Comparison of ENCODE assay signal across 18 cellular contexts in the genomic region with DNA sequence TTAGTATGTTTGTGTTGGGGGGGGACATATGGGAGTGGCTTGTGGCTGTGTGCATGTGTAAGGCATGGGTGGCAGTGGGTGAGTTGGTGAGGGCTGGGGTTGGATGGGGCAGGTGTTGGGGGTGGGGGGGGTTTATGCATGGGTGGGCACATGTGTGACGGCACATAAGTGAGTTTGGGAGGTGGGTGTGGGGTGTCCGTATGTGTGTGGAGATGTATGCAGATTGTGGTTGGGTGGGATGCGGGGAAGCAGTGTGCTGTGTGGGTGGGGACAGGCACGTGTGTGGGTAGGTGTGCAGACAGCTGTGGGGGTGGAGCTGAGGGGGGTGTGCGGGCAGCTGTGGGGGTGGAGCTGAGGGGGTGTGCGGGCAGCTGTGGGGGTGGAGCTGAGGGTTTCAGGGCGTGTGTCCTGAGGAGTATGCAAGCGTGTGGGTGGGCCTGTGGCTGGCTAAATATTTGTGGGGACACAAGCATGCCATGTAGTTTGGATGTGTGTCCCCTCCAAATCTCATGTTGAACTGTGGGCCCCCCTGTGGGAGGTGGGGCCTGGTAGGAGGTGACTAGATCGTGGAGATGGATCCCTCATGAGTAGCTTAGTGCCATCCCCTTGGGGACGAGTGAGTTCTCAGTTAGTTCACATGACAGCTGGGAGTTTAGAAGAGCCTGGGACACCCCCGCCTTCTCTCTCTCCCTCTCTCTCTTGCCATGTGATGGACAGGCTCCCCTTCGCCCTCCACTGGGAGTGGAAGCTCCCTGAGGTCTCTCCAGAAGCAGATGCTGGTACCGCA.
"Had no signal": no experiment of that assay in that cellular context is flagged by ENCODE, and none has a peak within 500 bp of the region (broad histone marks: within the 10 kb centered on the region; RNA-seq: fewer than 3 reads in every experiment).

No MANE protein-coding gene starts in this region.

- H3K27ac ChIP-seq: body of pancreas, pancreas, sigmoid colon, tibial artery, uterus had no signal

- ATAC-seq: activated T-helper 17 cell treated with anti-CD3 and anti-CD28 coated beads, Interleukin-2, amount 50 U/mL, for 72 hours; body of pancreas; left lobe of liver; pancreas had no signal

- DNase-seq: activated CD4-positive, alpha-beta T cell treated with anti-CD3 and anti-CD28 coated beads, Interleukin-2, amount 50 U/mL, for 1 hour; activated naive CD4-positive, alpha-beta T cell; activated T-cell treated with anti-CD3 and anti-CD28 coated beads for 4 hours; dermis blood vessel endothelial cell; effector memory CD4-positive, alpha-beta T cell; hippocampal formation; kidney; naive B cell; sigmoid colon; stimulated activated naive CD4-positive, alpha-beta T cell; T-helper 1 cell; T1000; tibial artery; uterus had no signal

- H3K4me3 ChIP-seq: body of pancreas, pancreas, sigmoid colon, tibial artery, uterus had no signal

- H3K4me1 ChIP-seq: body of pancreas, pancreas, sigmoid colon, tibial artery, uterus had no signal

- H3K9me3 ChIP-seq: body of pancreas, pancreas, sigmoid colon, uterus had no signal

- H3K27me3 ChIP-seq: body of pancreas, pancreas, sigmoid colon, tibial artery, uterus had no signal

- H3K36me3 ChIP-seq: pancreas, sigmoid colon, uterus had no signal
